In the genomic region with DNA sequence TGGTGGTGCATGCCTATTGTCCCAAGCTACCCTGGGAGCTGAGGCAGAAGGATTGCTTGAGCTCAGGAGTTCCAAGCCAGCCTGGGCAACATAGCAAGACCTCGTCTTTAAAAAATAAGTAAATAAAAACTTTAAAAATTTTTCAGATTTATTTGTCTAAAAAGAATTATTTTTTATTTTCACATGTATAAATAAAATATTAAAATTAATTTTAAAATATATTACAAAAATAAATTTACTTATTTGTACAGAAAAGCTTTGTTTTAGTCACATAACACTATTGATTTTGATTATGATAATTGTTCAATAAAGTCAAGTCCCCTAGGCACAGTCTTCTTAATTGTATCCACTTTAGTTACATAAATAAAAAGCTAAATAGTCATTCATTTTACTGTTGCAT, we compare ENCODE assay signal across 27 cellular contexts.
"Had no signal": no experiment of that assay in that cellular context is flagged by ENCODE, and none has a peak within 500 bp of the region (broad histone marks: within the 10 kb centered on the region; RNA-seq: fewer than 3 reads in every experiment).

No MANE protein-coding gene starts in this region.

- H3K9ac ChIP-seq: parathyroid adenoma had no signal

- H3K36me3 ChIP-seq: colonic mucosa, heart right ventricle, prostate gland, right lobe of liver, spleen, tibial artery, upper lobe of left lung, uterus had no signal

- H3K4me3 ChIP-seq: colonic mucosa, heart right ventricle, lung, prostate gland, right lobe of liver, spleen, tibial artery, upper lobe of left lung, uterus had no signal

- H3K36me3 Mint-ChIP-seq: natural killer cell treated with Interleukin-12 subunit alpha and Interleukin-12 subunit beta and Interleukin-15 and Interleukin-18, amount 100 ng/mL, for 72 hours; stimulated activated memory B cell treated with anti-CD40 and anti-IgM and Interleukin-4, amounts not matched to agents 10 μg/mL and 1 μg/mL and 100 μg/mL, for 72 hours had no signal

- ATAC-seq: heart right ventricle; left colon; left ventricle myocardium superior; right lobe of liver; stimulated activated memory B cell treated with anti-CD40 and anti-IgM and Interleukin-4, amounts not matched to agents 10 μg/mL and 1 μg/mL and 100 μg/mL, for 72 hours had no signal

- H3K79me2 ChIP-seq: parathyroid adenoma had no signal

- H3K27ac ChIP-seq: colonic mucosa, heart right ventricle, parathyroid adenoma, prostate gland, right lobe of liver, spleen, tibial artery, upper lobe of left lung, uterus had no signal

- H3K27me3 ChIP-seq: colonic mucosa, heart right ventricle, right lobe of liver, spleen, tibial artery, upper lobe of left lung, uterus had no signal

- FAIRE-seq: keratinocyte had no signal

- H3K27me3 Mint-ChIP-seq: natural killer cell treated with Interleukin-12 subunit alpha and Interleukin-12 subunit beta and Interleukin-15 and Interleukin-18, amount 100 ng/mL, for 72 hours; stimulated activated memory B cell treated with anti-CD40 and anti-IgM and Interleukin-4, amounts not matched to agents 10 μg/mL and 1 μg/mL and 100 μg/mL, for 72 hours; stimulated activated naive CD8-positive, alpha-beta T cell treated with anti-CD3 and anti-CD28 coated beads, Interleukin-15, Interleukin-2, amounts not matched to agents 100 ng/mL and 50 ng/mL, for 24 hours had no signal

- H3K4me1 ChIP-seq: colonic mucosa, spleen, upper lobe of left lung, uterus had no signal

- H3K9me3 Mint-ChIP-seq: endodermal cell; natural killer cell treated with Interleukin-12 subunit alpha and Interleukin-12 subunit beta and Interleukin-15 and Interleukin-18, amount 100 ng/mL, for 72 hours; stimulated activated memory B cell treated with anti-CD40 and anti-IgM and Interleukin-4, amounts not matched to agents 10 μg/mL and 1 μg/mL and 100 μg/mL, for 72 hours; stimulated activated naive CD8-positive, alpha-beta T cell treated with anti-CD3 and anti-CD28 coated beads, Interleukin-15, Interleukin-2, amounts not matched to agents 100 ng/mL and 50 ng/mL, for 24 hours had no signal

- H3K27ac Mint-ChIP-seq: endodermal cell; natural killer cell treated with Interleukin-12 subunit alpha and Interleukin-12 subunit beta and Interleukin-15 and Interleukin-18, amount 100 ng/mL, for 72 hours; stimulated activated memory B cell treated with anti-CD40 and anti-IgM and Interleukin-4, amounts not matched to agents 10 μg/mL and 1 μg/mL and 100 μg/mL, for 72 hours; stimulated activated naive CD8-positive, alpha-beta T cell treated with anti-CD3 and anti-CD28 coated beads, Interleukin-15, Interleukin-2, amounts not matched to agents 100 ng/mL and 50 ng/mL, for 24 hours had no signal

- H3K4me3 Mint-ChIP-seq: endodermal cell; natural killer cell treated with Interleukin-12 subunit alpha and Interleukin-12 subunit beta and Interleukin-15 and Interleukin-18, amount 100 ng/mL, for 72 hours; stimulated activated memory B cell treated with anti-CD40 and anti-IgM and Interleukin-4, amounts not matched to agents 10 μg/mL and 1 μg/mL and 100 μg/mL, for 72 hours; stimulated activated naive CD8-positive, alpha-beta T cell treated with anti-CD3 and anti-CD28 coated beads, Interleukin-15, Interleukin-2, amounts not matched to agents 100 ng/mL and 50 ng/mL, for 24 hours had no signal

- DNase-seq: colonic mucosa; dermis blood vessel endothelial cell; effector CD4-positive, alpha-beta T cell; endodermal cell; foreskin melanocyte; heart right ventricle; left colon; left ventricle myocardium superior; mesenchymal stem cell; midbrain; occipital lobe; retina; right lobe of liver; spleen; stimulated activated CD4-positive, alpha-beta T cell treated with anti-CD3 and anti-CD28 coated beads, Interleukin-15, amount 100 ng/mL, for 24 hours; stimulated activated CD4-positive, alpha-beta T cell treated with anti-CD3 and anti-CD28 coated beads, Interleukin-1b, Interleukin-23, amount 100 ng/mL, for 48 hours; stimulated activated CD4-positive, alpha-beta T cell treated with anti-CD3 and anti-CD28 coated beads, Interleukin-4, amount 100 ng/mL, for 24 hours; tibial artery; upper lobe of left lung; uterus had no signal

- H2AFZ ChIP-seq: parathyroid adenoma had no signal

- H3K9me3 ChIP-seq: colonic mucosa, heart right ventricle, prostate gland, right lobe of liver, spleen, tibial artery, upper lobe of left lung, uterus had no signal
